In genomic region chr9:264231-264630, GRCh38 we compare ENCODE assay signal across 17 cellular contexts. TPM values are rescaled to one million over a fixed set of nuclear protein-coding genes. Genes with fewer than 3 reads are reported as not detected.
DNase-seq lines count a peak whose midpoint lies in the region; ATAC-seq and TF ChIP-seq lines count a peak whose summit lies in the region.
"Had no signal": no experiment of that assay in that cellular context is flagged by ENCODE, and none has a peak within 500 bp of the region (broad histone marks: within the 10 kb centered on the region; RNA-seq: fewer than 3 reads in every experiment).

No MANE protein-coding gene starts in this region.

- peak overlapping the region in 5 of 7 donors; percentile 11 to 68 (median 53) for H3K27ac Mint-ChIP-seq in CD14-positive monocyte
- H3K27ac Mint-ChIP-seq in memory B cell, result peak overlapping the region; percentile 7
- H3K27ac Mint-ChIP-seq in T-helper 17 cell, result no peak overlapping the region
- H3K27ac Mint-ChIP-seq: CD4-positive, CD25-positive, alpha-beta regulatory T cell; CD8-positive, alpha-beta T cell had no signal

- intact Hi-C loops in CD14-positive monocyte (cut with micrococcal nuclease), result no loop called here

- H3K4me1 ChIP-seq in HEK293 (ENCODE audit: control insufficient read depth, insufficient read depth, low read length), result no peaks in the 10 kb centered on the region; the same call in 1 of the 2 replicates

- H3K4me1 Mint-ChIP-seq in CD14-positive monocyte, result peaks cover 59% of the 10 kb centered on the region
- H3K4me1 Mint-ChIP-seq in memory B cell, result peaks cover 15% of the 10 kb centered on the region
- peaks cover 14% of the 10 kb centered on the region for H3K4me1 Mint-ChIP-seq in T-helper 17 cell

- H3K27ac ChIP-seq in HEK293 (ENCODE audit: extremely low read depth, low read depth, low read length), result no peak overlapping the region
- H3K27ac ChIP-seq: GM23248 had no signal

- TF ChIP-seq CTCF in CD14-positive monocyte (IDR thresholded peaks at IDR 0.05) (no peak), HEK293 (tag by site-specific recombination; IDR thresholded peaks at IDR 0.05) (no peak)

- H3K4me3 Mint-ChIP-seq in CD14-positive monocyte, result no peak overlapping the region
- H3K4me3 Mint-ChIP-seq in memory B cell, result no peak overlapping the region
- no peak overlapping the region for H3K4me3 Mint-ChIP-seq in T-helper 17 cell
- H3K4me3 Mint-ChIP-seq: CD4-positive, CD25-positive, alpha-beta regulatory T cell; CD8-positive, alpha-beta T cell had no signal

- no peaks in the 10 kb centered on the region for H3K27me3 Mint-ChIP-seq in CD14-positive monocyte (ENCODE audit: low read depth in 3 of 3)
- no peaks in the 10 kb centered on the region for H3K27me3 Mint-ChIP-seq in memory B cell
- no peaks in the 10 kb centered on the region for H3K27me3 Mint-ChIP-seq in T-helper 17 cell
- H3K27me3 Mint-ChIP-seq: CD4-positive, CD25-positive, alpha-beta regulatory T cell had no signal

- no peaks in the 10 kb centered on the region for H3K9me3 Mint-ChIP-seq in CD14-positive monocyte
- peaks cover under 1% of the 10 kb centered on the region for H3K9me3 Mint-ChIP-seq in memory B cell
- H3K9me3 Mint-ChIP-seq: CD4-positive, CD25-positive, alpha-beta regulatory T cell; CD8-positive, alpha-beta T cell had no signal

- ATAC-seq in memory B cell (ENCODE audit: low read depth), result no peak
- no peak for ATAC-seq in T-helper 17 cell
- ATAC-seq: CD8-positive, alpha-beta T cell had no signal

- H3K36me3 Mint-ChIP-seq in CD14-positive monocyte (peaks cover 22 to 27% of the 10 kb centered on the region in 2 donors), memory B cell (peaks cover 6% of the 10 kb centered on the region), T-helper 17 cell (ENCODE audit: low read depth) (peaks cover 2% of the 10 kb centered on the region)
- H3K36me3 Mint-ChIP-seq: CD4-positive, CD25-positive, alpha-beta regulatory T cell; CD8-positive, alpha-beta T cell had no signal

- DNase-seq in CD14-positive monocyte (ENCODE audit: low spot score), result no peak
- no peak for DNase-seq in memory B cell (ENCODE audit: low spot score in 2 of 2)
- no peak for DNase-seq in activated gamma-delta T cell treated with Interleukin-2 at 50 U/mL for 16 hours
- DNase-seq in T-helper 17 cell, result no peak
- no peak for DNase-seq in NAMALWA (ENCODE audit: low spot score)
- DNase-seq: C1 segment of cervical spinal cord; Caco-2; CD4-positive, CD25-positive, alpha-beta regulatory T cell; CD8-positive, alpha-beta T cell; DMS153; DND-41; GM23248; H7; HCEC 1CT had no signal

- CTCF ChIA-PET in HEK293 (lab: Yijun Ruan, JAX), result no interaction called here

- no peak overlapping the region for H3K4me3 ChIP-seq in HEK293 (ENCODE audit: low read depth, low read length)
- H3K4me3 ChIP-seq: GM23248 had no signal

- no peaks in the 10 kb centered on the region for H3K36me3 ChIP-seq in HEK293 (ENCODE audit: control insufficient read depth in 2 of 2, insufficient read depth in 1 of 2, low read length in 2 of 2)

- POLR2A ChIA-PET in HEK293 (lab: Yijun Ruan, JAX), result no interaction called here

- H3K9me3 ChIP-seq in HEK293 (ENCODE audit: control insufficient read depth, insufficient read depth, low read depth, low read length), result no peaks in the 10 kb centered on the region
- H3K9me3 ChIP-seq in T-helper 17 cell (ENCODE audit: control insufficient read depth, low read length, poor library complexity, severe bottlenecking), result no peaks in the 10 kb centered on the region
- H3K9me3 ChIP-seq: Caco-2 had no signal

TF ChIP-seq in HEK293, 187 proteins besides CTCF, POLR2A, EP300 and RAD21:
- TF ChIP-seq SCRT2 (tag by site-specific recombination; IDR thresholded peaks at IDR 0.05) (peak; percentile 85), SCRT1 (tag by site-specific recombination; IDR thresholded peaks at IDR 0.05; ENCODE audit: borderline replicate concordance) (0 out of 2 replicates have a peak, but pooled peaks have one; percentile 56), ZNF596 (tag by site-specific recombination; IDR thresholded peaks at IDR 0.05) (no peak), ZNF768 (tag by site-specific recombination; IDR thresholded peaks at IDR 0.05) (no peak), ZNF560 (tag by site-specific recombination; IDR thresholded peaks at IDR 0.05; ENCODE audit: borderline replicate concordance) (no peak), SALL2 (tag by site-specific recombination; IDR thresholded peaks at IDR 0.05; ENCODE audit: borderline replicate concordance) (no peak)

RNA-seq across cellular contexts. Expression of gene DOCK8, which starts 49.6 kb away (rescaled TPM):
- polyA plus RNA-seq in CD14-positive monocyte, result 10 to 100 TPM; 46.8 to 95.4 TPM
- total RNA-seq in T-helper 17 cell, result 100 to 1,000 TPM; 160 to 187 TPM
- total RNA-seq: A172, A673, GM23248 had no signal
- polyA plus RNA-seq: GM23248 had no signal
